Comparison of ENCODE assay signal across 12 cellular contexts in genomic region chr3:11558918-11559815, GRCh38.
DNase-seq lines count a peak whose midpoint lies in the region; ATAC-seq and TF ChIP-seq lines count a peak whose summit lies in the region.
"Had no signal": no experiment of that assay in that cellular context is flagged by ENCODE, and none has a peak within 500 bp of the region (broad histone marks: within the 10 kb centered on the region; RNA-seq: fewer than 3 reads in every experiment).

No MANE protein-coding gene starts in this region.

- ATAC-seq in Panc1: peak; percentile 51
- no peak for ATAC-seq in lower lobe of right lung
- no peak for ATAC-seq in HG03159 (IDR thresholded peaks at IDR 0.05; ENCODE audit: unreplicated experiment)

- intact Hi-C loops in Panc1 (cut with micrococcal nuclease; ENCODE audit: unreplicated experiment): loop anchor here (5.0 to 10.0 kb wide), 2 partner anchors 46 to 83 kb away; partner anchors contain the start of gene VGLL4
- intact Hi-C loops in lower lobe of right lung (cut with DNase I): no loop called here
- intact Hi-C loops in stomach (cut with DNase I; ENCODE audit: low total_unique reads): no loop called here
- intact Hi-C loops in prostate gland (cut with DNase I): no loop called here

- H3K4me3 ChIP-seq in Panc1 (ENCODE audit: low read depth in 2 of 2, low read length in 2 of 2) (no peak overlapping the region), coronary artery (no peak overlapping the region), lower lobe of right lung (no peak overlapping the region), stomach (no peak overlapping the region), prostate gland (no peak overlapping the region)
- H3K4me3 ChIP-seq: SK-N-MC had no signal

- H3K9me3 ChIP-seq in Panc1 (ENCODE audit: control insufficient read depth, insufficient read depth, low read depth, low read length) (no peaks in the 10 kb centered on the region), lower lobe of right lung (no peaks in the 10 kb centered on the region), stomach (no peaks in the 10 kb centered on the region), prostate gland (no peaks in the 10 kb centered on the region)

- no peak for TF ChIP-seq POLR2A in stomach (IDR thresholded peaks at IDR 0.05)
- no peak for TF ChIP-seq POLR2A in prostate gland (IDR thresholded peaks at IDR 0.05)

- 84 to 87% (median 85%) methylated on average over 33 to 37 of the region's 37 CpGs for WGBS in stomach, 5 donors
- WGBS in prostate gland: 79% methylated on average over 37 of the region's 37 CpGs

- in situ Hi-C loops in Panc1 (cut with HindIII; ENCODE audit: low pct_unique_long_range_greater_than_20kb, low sequenced_read_pairs): no loop called here

- peaks cover 94% of the 10 kb centered on the region for H3K4me1 ChIP-seq in Panc1 (ENCODE audit: control insufficient read depth, insufficient read depth, low read length)
- peaks cover 37% of the 10 kb centered on the region for H3K4me1 ChIP-seq in lower lobe of right lung
- H3K4me1 ChIP-seq in stomach: peaks cover 38 to 92% (median 69%) of the 10 kb centered on the region in 4 donors
- H3K4me1 ChIP-seq in prostate gland (replicated peaks): peaks cover 8% of the 10 kb centered on the region

- H3K27ac ChIP-seq in Panc1 (ENCODE audit: low read length) (peak overlapping the region; percentile 96), coronary artery (peak overlapping the region; percentile 56 to 73), lower lobe of right lung (no peak overlapping the region), stomach (peak overlapping the region in 4 of 5 donors; percentile 4 to 56 (median 46)), prostate gland (peak overlapping the region in 1 of 2 donors; percentile 1)
- H3K27ac ChIP-seq: SK-N-MC had no signal

- BruUV-seq in Panc1 (replicated peaks; lab: Mats Ljungman, UMichigan): no TSS peak

- TF ChIP-seq CTCF in Panc1 (IDR thresholded peaks at IDR 0.05) (no peak), coronary artery (IDR thresholded peaks at IDR 0.05) (no peak), lower lobe of right lung (IDR thresholded peaks at IDR 0.05) (no peak), stomach (IDR thresholded peaks at IDR 0.05) (no peak), prostate gland (IDR thresholded peaks at IDR 0.05) (no peak)

- no peak for TF ChIP-seq EP300 in stomach (IDR thresholded peaks at IDR 0.05)

- CTCF ChIA-PET in Panc1 (lab: Charles Lee): interaction anchor here (0.5 to 0.7 kb wide), 2 partner anchors 84 to 1444 kb away, joined by 5 read pairs; no protein-coding TSS in a partner anchor

- peaks cover 2% of the 10 kb centered on the region for H3K36me3 ChIP-seq in Panc1 (ENCODE audit: control insufficient read depth, insufficient read depth, low read length)
- peaks cover 70% of the 10 kb centered on the region for H3K36me3 ChIP-seq in lower lobe of right lung
- H3K36me3 ChIP-seq in stomach: peaks cover 26 to 86% (median 60%) of the 10 kb centered on the region in 4 donors
- no peaks in the 10 kb centered on the region for H3K36me3 ChIP-seq in prostate gland

- H3K27me3 ChIP-seq in Panc1 (ENCODE audit: control insufficient read depth, insufficient read depth, low read length) (no peaks in the 10 kb centered on the region), lower lobe of right lung (ENCODE audit: low read depth) (no peaks in the 10 kb centered on the region), stomach (no peaks in the 10 kb centered on the region), prostate gland (replicated peaks; ENCODE audit: insufficient read depth) (no peaks in the 10 kb centered on the region)

- POLR2A ChIA-PET in Panc1 (lab: Charles Lee): no interaction called here

- DNase-seq in Panc1 (ENCODE audit: low read depth, low spot score): no peak
- no peak for DNase-seq in coronary artery (ENCODE audit: low spot score)
- DNase-seq in lower lobe of right lung: peak; percentile 39
- no peak for DNase-seq in stomach
- no peak for DNase-seq in midbrain (lab: John Stamatoyannopoulos, UW)
- no peak for DNase-seq in prostate gland (ENCODE audit: low spot score)
- DNase-seq in SKM-1 treated with dmso at 0.1 percent for 144 hours (lab: John Stamatoyannopoulos, UW; ENCODE audit: unreplicated experiment): no peak
- DNase-seq: activated CD4-positive, alpha-beta T cell treated with anti-CD3 and anti-CD28 coated beads, Interleukin-2, amount 50 U/mL, for 1 hour; NCI-H524; stimulated activated CD4-positive, alpha-beta T cell treated with anti-CD3 and anti-CD28 coated beads, Interleukin-4, amount 100 ng/mL, for 1 hour had no signal
